In genomic region chr4:108834167-108834566, GRCh38 we compare ENCODE assay signal across 12 cellular contexts.
DNase-seq lines count a peak whose midpoint lies in the region; ATAC-seq and TF ChIP-seq lines count a peak whose summit lies in the region.
"Had no signal": no experiment of that assay in that cellular context is flagged by ENCODE, and none has a peak within 500 bp of the region (broad histone marks: within the 10 kb centered on the region; RNA-seq: fewer than 3 reads in every experiment).

No MANE protein-coding gene starts in this region.

- H3K4me3 Mint-ChIP-seq in activated naive CD8-positive, alpha-beta T cell treated with anti-CD3 and anti-CD28 coated beads, Interleukin-2, amount 50 U/mL, for 24 hours: no peak overlapping the region
- no peak overlapping the region for H3K4me3 Mint-ChIP-seq in activated naive CD8-positive, alpha-beta T cell treated with anti-CD3 and anti-CD28 coated beads for 36 hours
- H3K4me3 Mint-ChIP-seq: naive thymus-derived CD4-positive, alpha-beta T cell; WTC11 had no signal

- H3K4me1 Mint-ChIP-seq in activated naive CD8-positive, alpha-beta T cell treated with anti-CD3 and anti-CD28 coated beads, Interleukin-2, amount 50 U/mL, for 24 hours: no peaks in the 10 kb centered on the region
- H3K4me1 Mint-ChIP-seq in activated naive CD8-positive, alpha-beta T cell treated with anti-CD3 and anti-CD28 coated beads for 36 hours: peaks cover 5% of the 10 kb centered on the region
- H3K4me1 Mint-ChIP-seq: WTC11 had no signal

- H3K27me3 ChIP-seq in adipocyte (replicated peaks; ENCODE audit: control insufficient read depth, insufficient read depth, low read length) (no peaks in the 10 kb centered on the region), foreskin keratinocyte (peaks cover 3% of the 10 kb centered on the region)

- DNase-seq in activated naive CD8-positive, alpha-beta T cell treated with anti-CD3 and anti-CD28 coated beads, Interleukin-2, amount 50 U/mL, for 24 hours: no peak
- DNase-seq in activated naive CD8-positive, alpha-beta T cell treated with anti-CD3 and anti-CD28 coated beads for 36 hours: no peak
- DNase-seq in adipocyte (ENCODE audit: low read depth) (peak; percentile 44), foreskin keratinocyte (peak; percentile 82 to 91), COR-L47 (lab: John Stamatoyannopoulos, UW) (no peak), NCI-H345 treated with DMSO at 0.1 percent for 48 hours (lab: John Stamatoyannopoulos, UW; ENCODE audit: unreplicated experiment) (no peak), NOMO-1 treated with dmso at 0.1 percent for 144 hours (lab: John Stamatoyannopoulos, UW; ENCODE audit: unreplicated experiment) (no peak)
- DNase-seq: DMS79 treated with DMSO at 0.1 percent for 48 hours, NCI-H345 had no signal

- no peak overlapping the region for H3K4me3 ChIP-seq in adipocyte (ENCODE audit: low read length)

- H3K27ac ChIP-seq in foreskin keratinocyte: no peak overlapping the region

- peaks cover 7% of the 10 kb centered on the region for H3K27me3 Mint-ChIP-seq in activated naive CD8-positive, alpha-beta T cell treated with anti-CD3 and anti-CD28 coated beads, Interleukin-2, amount 50 U/mL, for 24 hours
- peaks cover 15% of the 10 kb centered on the region for H3K27me3 Mint-ChIP-seq in activated naive CD8-positive, alpha-beta T cell treated with anti-CD3 and anti-CD28 coated beads for 36 hours

- H3K27ac Mint-ChIP-seq in activated naive CD8-positive, alpha-beta T cell treated with anti-CD3 and anti-CD28 coated beads, Interleukin-2, amount 50 U/mL, for 24 hours: no peak overlapping the region
- no peak overlapping the region for H3K27ac Mint-ChIP-seq in activated naive CD8-positive, alpha-beta T cell treated with anti-CD3 and anti-CD28 coated beads for 36 hours
- H3K27ac Mint-ChIP-seq: WTC11 had no signal

- no peaks in the 10 kb centered on the region for H3K9me3 ChIP-seq in adipocyte (ENCODE audit: control insufficient read depth, low read length)

- peak; percentile 49 for ATAC-seq in activated naive CD8-positive, alpha-beta T cell treated with anti-CD3 and anti-CD28 coated beads, Interleukin-2, amount 50 U/mL, for 24 hours
- ATAC-seq in foreskin keratinocyte (peak; percentile 99), HG03159 (IDR thresholded peaks at IDR 0.05; ENCODE audit: unreplicated experiment) (no peak)
- ATAC-seq: naive thymus-derived CD4-positive, alpha-beta T cell had no signal

- H3K9ac ChIP-seq in adipocyte (ENCODE audit: low read length): no peak overlapping the region

- peaks cover 13% of the 10 kb centered on the region for H3K4me1 ChIP-seq in adipocyte (ENCODE audit: control insufficient read depth, insufficient read depth, low read length)
- peaks cover 9% of the 10 kb centered on the region for H3K4me1 ChIP-seq in foreskin keratinocyte

- H3K36me3 ChIP-seq in adipocyte (ENCODE audit: control insufficient read depth, insufficient read depth, low read length, severe bottlenecking): no peaks in the 10 kb centered on the region

- TF ChIP-seq CTCF in foreskin keratinocyte (conservative IDR thresholded peaks at IDR 0.05): no peak

- no peaks in the 10 kb centered on the region for H3K9me3 Mint-ChIP-seq in activated naive CD8-positive, alpha-beta T cell treated with anti-CD3 and anti-CD28 coated beads, Interleukin-2, amount 50 U/mL, for 24 hours
- no peaks in the 10 kb centered on the region for H3K9me3 Mint-ChIP-seq in activated naive CD8-positive, alpha-beta T cell treated with anti-CD3 and anti-CD28 coated beads for 36 hours
- H3K9me3 Mint-ChIP-seq: naive thymus-derived CD4-positive, alpha-beta T cell; WTC11 had no signal

- no peaks in the 10 kb centered on the region for H3K36me3 Mint-ChIP-seq in activated naive CD8-positive, alpha-beta T cell treated with anti-CD3 and anti-CD28 coated beads, Interleukin-2, amount 50 U/mL, for 24 hours (ENCODE audit: low read depth)
- no peaks in the 10 kb centered on the region for H3K36me3 Mint-ChIP-seq in activated naive CD8-positive, alpha-beta T cell treated with anti-CD3 and anti-CD28 coated beads for 36 hours
- H3K36me3 Mint-ChIP-seq: naive thymus-derived CD4-positive, alpha-beta T cell; WTC11 had no signal

Comparison
In these comparisons a context has a peak if more than half of its experiments do, and no peak if none do; other contexts are left out.
1. DNase-seq: peak in adipocyte (single experiment) and foreskin keratinocyte (2 of 2); none in activated naive CD8-positive, alpha-beta T cell treated with anti-CD3 and anti-CD28 coated beads, Interleukin-2, amount 50 U/mL, for 24 hours (single experiment), activated naive CD8-positive, alpha-beta T cell treated with anti-CD3 and anti-CD28 coated beads for 36 hours (single experiment), COR-L47 (single experiment), NCI-H345 treated with DMSO at 0.1 percent for 48 hours (single experiment) and NOMO-1 treated with dmso at 0.1 percent for 144 hours (single experiment).